Comparison of ENCODE assay signal across 9 cellular contexts in the genomic region with DNA sequence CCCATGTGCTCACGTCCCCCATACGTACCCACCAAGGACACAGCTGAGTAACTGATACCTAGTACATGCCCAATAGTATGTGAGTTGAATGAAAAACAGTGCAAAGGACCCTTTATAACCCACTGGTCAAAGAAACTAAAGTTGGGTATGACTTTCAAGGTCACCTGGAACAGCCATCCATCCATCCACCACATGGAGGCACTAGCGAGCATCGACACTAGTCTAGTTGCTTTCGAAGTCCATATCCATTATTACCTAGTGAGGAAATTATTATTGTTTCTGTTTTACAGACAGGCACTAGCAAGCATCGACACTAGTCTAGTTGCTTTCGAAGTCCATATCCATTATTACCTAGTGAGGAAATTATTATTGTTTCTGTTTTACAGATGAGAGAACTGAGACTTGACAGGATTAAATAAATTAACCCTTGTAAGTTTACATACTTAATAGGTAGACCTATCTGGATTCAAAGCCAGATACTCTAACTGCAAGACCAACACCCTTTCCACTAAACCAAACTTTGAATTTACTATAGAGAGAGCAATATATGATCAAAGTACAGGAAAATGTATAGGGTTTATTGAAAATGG.
DNase-seq lines count a peak whose midpoint lies in the region; ATAC-seq and TF ChIP-seq lines count a peak whose summit lies in the region.
"Had no signal": no experiment of that assay in that cellular context is flagged by ENCODE, and none has a peak within 500 bp of the region (broad histone marks: within the 10 kb centered on the region; RNA-seq: fewer than 3 reads in every experiment).

No MANE protein-coding gene starts in this region.

- TF ChIP-seq CTCF in HFF-Myc (IDR thresholded peaks at IDR 0.05; ENCODE audit: low read depth, low read length, missing control alignments) (peak; percentile 68), testis (IDR thresholded peaks at IDR 0.05) (peak in 2 of 3 experiments; percentile 25)

- 61 to 74% methylated on average over 7 of the region's 7 CpGs for WGBS in testis, 2 donors

- no peaks in the 10 kb centered on the region for H3K27me3 ChIP-seq in testis

- peaks cover 4% of the 10 kb centered on the region for H3K4me1 ChIP-seq in testis

- peaks cover 2% of the 10 kb centered on the region for H3K27me3 Mint-ChIP-seq in activated naive CD8-positive, alpha-beta T cell treated with anti-CD3 and anti-CD28 coated beads, Interleukin-2, amount 50 U/mL, for 24 hours

- H3K36me3 Mint-ChIP-seq in activated naive CD8-positive, alpha-beta T cell treated with anti-CD3 and anti-CD28 coated beads, Interleukin-2, amount 50 U/mL, for 24 hours (ENCODE audit: low read depth): no peaks in the 10 kb centered on the region

- no peak overlapping the region for H3K4me3 Mint-ChIP-seq in activated naive CD8-positive, alpha-beta T cell treated with anti-CD3 and anti-CD28 coated beads, Interleukin-2, amount 50 U/mL, for 24 hours
- H3K4me3 Mint-ChIP-seq: dendritic cell treated with granulocyte-macrophage colony-stimulating factor and Interleukin-4, amounts not matched to agents 40 ng/mL and 50 ng/mL, for 4 days had no signal

- intact Hi-C loops in testis (cut with DNase I; ENCODE audit: low total_unique reads): no loop called here

- peaks cover 5% of the 10 kb centered on the region for H3K4me1 Mint-ChIP-seq in activated naive CD8-positive, alpha-beta T cell treated with anti-CD3 and anti-CD28 coated beads, Interleukin-2, amount 50 U/mL, for 24 hours

- H3K36me3 ChIP-seq in testis (ENCODE audit: low read depth, missing control alignments): no peaks in the 10 kb centered on the region

- no peak overlapping the region for H3K27ac Mint-ChIP-seq in activated naive CD8-positive, alpha-beta T cell treated with anti-CD3 and anti-CD28 coated beads, Interleukin-2, amount 50 U/mL, for 24 hours
- H3K27ac Mint-ChIP-seq: dendritic cell treated with granulocyte-macrophage colony-stimulating factor and Interleukin-4, amounts not matched to agents 40 ng/mL and 50 ng/mL, for 4 days had no signal

- H3K9me3 Mint-ChIP-seq in activated naive CD8-positive, alpha-beta T cell treated with anti-CD3 and anti-CD28 coated beads, Interleukin-2, amount 50 U/mL, for 24 hours: no peaks in the 10 kb centered on the region
- H3K9me3 Mint-ChIP-seq: dendritic cell treated with granulocyte-macrophage colony-stimulating factor and Interleukin-4, amounts not matched to agents 40 ng/mL and 50 ng/mL, for 4 days had no signal

- no peak for TF ChIP-seq POLR2A in testis (IDR thresholded peaks at IDR 0.05)

- H3K4me3 ChIP-seq in HFF-Myc (replicated peaks; ENCODE audit: low read depth, low read length) (no peak overlapping the region), testis (no peak overlapping the region)

- ATAC-seq in activated naive CD8-positive, alpha-beta T cell treated with anti-CD3 and anti-CD28 coated beads, Interleukin-2, amount 50 U/mL, for 24 hours: no peak
- peak; percentile 82 for ATAC-seq in left lobe of liver

- peak; percentile 35 for DNase-seq in NCI-H82 (lab: John Stamatoyannopoulos, UW)
- no peak for DNase-seq in NCI-H82 treated with DMSO at 0.1 percent for 48 hours (lab: John Stamatoyannopoulos, UW; ENCODE audit: unreplicated experiment)
- peak; percentile 22 for DNase-seq in HFF-Myc (ENCODE audit: extremely low read depth, low read depth)
- peak; percentile 77 for DNase-seq in OCI-M1 (lab: John Stamatoyannopoulos, UW)
- peak; percentile 60 for DNase-seq in activated naive CD8-positive, alpha-beta T cell treated with anti-CD3 and anti-CD28 coated beads, Interleukin-2, amount 50 U/mL, for 24 hours
- DNase-seq in left lobe of liver (ENCODE audit: low spot score): no peak
- no peak for DNase-seq in testis
- DNase-seq in cerebellar nuclear complex (lab: John Stamatoyannopoulos, UW): no peak

- no peak overlapping the region for H3K27ac ChIP-seq in testis

- no peaks in the 10 kb centered on the region for H3K9me3 ChIP-seq in testis

Comparison
In these comparisons a context has a peak if more than half of its experiments do, and no peak if none do; other contexts are left out.
1. DNase-seq: peak in NCI-H82 (single experiment), HFF-Myc (single experiment), OCI-M1 (single experiment) and activated naive CD8-positive, alpha-beta T cell treated with anti-CD3 and anti-CD28 coated beads, Interleukin-2, amount 50 U/mL, for 24 hours (single experiment); none in NCI-H82 treated with DMSO at 0.1 percent for 48 hours (single experiment), left lobe of liver (single experiment), testis (single experiment) and cerebellar nuclear complex (0 of 2).